Comparison of ENCODE assay signal across 1 cellular context in genomic region chr6:161736796-161737292, GRCh38.
TF ChIP-seq lines count a peak whose summit lies in the region.

No MANE protein-coding gene starts in this region.

TF ChIP-seq in H1, 55 proteins besides CTCF, POLR2A, EP300 and RAD21:
- no peak for TF ChIP-seq NANOG (IDR thresholded peaks at IDR 0.05; ENCODE audit: insufficient read depth, low read depth, low read length, poor library complexity, severe bottlenecking)
- TF ChIP-seq CEBPB (IDR thresholded peaks at IDR 0.05; ENCODE audit: low read depth, low read length), result peak; percentile 31; the same call in 1 of the 2 replicates
